Comparison of ENCODE assay signal across 25 cellular contexts in genomic region chr2:215320679-215321078, GRCh38.
"Had no signal": no experiment of that assay in that cellular context is flagged by ENCODE, and none has a peak within 500 bp of the region (broad histone marks: within the 10 kb centered on the region; RNA-seq: fewer than 3 reads in every experiment).

No MANE protein-coding gene starts in this region.

- H3K9me3 Mint-ChIP-seq: activated CD4-positive, alpha-beta T cell treated with anti-CD3 and anti-CD28 coated beads, Interleukin-2, amount 10 ng/mL, durations not matched to agents 7 days and 5 days; activated naive CD4-positive, alpha-beta T cell treated with anti-CD3 and anti-CD28 coated beads, Interleukin-2, amount 50 U/mL, for 24 hours; activated T-helper 2 cell treated with anti-CD3 and anti-CD28 coated beads, Interferon-gamma antibody, Interleukin-2, Interleukin-4, amounts not matched to agents 10 μg/mL and 5 μg/mL and 100 μg/mL, durations not matched to agents 14 hours and 24 hours and 36 hours; naive thymus-derived CD4-positive, alpha-beta T cell; neural progenitor cell had no signal

- H3K9me3 ChIP-seq: adrenal gland, body of pancreas, gastroesophageal sphincter, spleen, upper lobe of left lung, vagina had no signal

- ATAC-seq: body of pancreas; gastroesophageal sphincter; left cardiac atrium; naive thymus-derived CD4-positive, alpha-beta T cell; right cardiac atrium had no signal

- DNase-seq: activated CD4-positive, alpha-beta T cell treated with anti-CD3 and anti-CD28 coated beads for 1 hour; activated CD4-positive, alpha-beta T cell treated with anti-CD3 and anti-CD28 coated beads, Interleukin-2, amount 10 ng/mL, durations not matched to agents 7 days and 5 days; activated CD8-positive, alpha-beta memory T cell treated with anti-CD3 and anti-CD28 coated beads for 24 hours; activated T-cell treated with anti-CD3 and anti-CD28 coated beads, Interleukin-2, amount 50 U/mL, for 1 hour; adrenal gland; aorta; body of pancreas; dermis blood vessel endothelial cell; effector CD4-positive, alpha-beta T cell; left cardiac atrium; naive thymus-derived CD4-positive, alpha-beta T cell; posterior cingulate gyrus; right cardiac atrium; spleen; stimulated activated naive CD4-positive, alpha-beta T cell treated with Interleukin-2 at 50 U/mL for 16 hours; T-helper 1 cell had no signal

- H3K4me3 Mint-ChIP-seq: activated CD4-positive, alpha-beta T cell treated with anti-CD3 and anti-CD28 coated beads, Interleukin-2, amount 10 ng/mL, durations not matched to agents 7 days and 5 days; activated naive CD4-positive, alpha-beta T cell treated with anti-CD3 and anti-CD28 coated beads, Interleukin-2, amount 50 U/mL, for 24 hours; mesothelial cell of epicardium; neural progenitor cell had no signal

- H3K4me3 ChIP-seq: adrenal gland, body of pancreas, gastroesophageal sphincter, hepatocyte, neural progenitor cell, spleen, upper lobe of left lung, vagina had no signal

- H3K27ac ChIP-seq: adrenal gland, body of pancreas, epithelial cell of prostate, gastroesophageal sphincter, hepatocyte, neural progenitor cell, upper lobe of left lung, vagina had no signal

- H3K4me1 Mint-ChIP-seq: neural progenitor cell had no signal

- H3K27ac Mint-ChIP-seq: activated CD4-positive, alpha-beta T cell treated with anti-CD3 and anti-CD28 coated beads, Interleukin-2, amount 10 ng/mL, durations not matched to agents 7 days and 5 days; activated naive CD4-positive, alpha-beta T cell treated with anti-CD3 and anti-CD28 coated beads, Interleukin-2, amount 50 U/mL, for 24 hours; activated T-helper 2 cell treated with anti-CD3 and anti-CD28 coated beads, Interferon-gamma antibody, Interleukin-2, Interleukin-4, amounts not matched to agents 10 μg/mL and 5 μg/mL and 100 μg/mL, durations not matched to agents 14 hours and 24 hours and 36 hours; mesothelial cell of epicardium; naive thymus-derived CD4-positive, alpha-beta T cell; neural progenitor cell had no signal

- H3K27me3 Mint-ChIP-seq: activated CD4-positive, alpha-beta T cell treated with anti-CD3 and anti-CD28 coated beads, Interleukin-2, amount 10 ng/mL, durations not matched to agents 7 days and 5 days; activated naive CD4-positive, alpha-beta T cell treated with anti-CD3 and anti-CD28 coated beads, Interleukin-2, amount 50 U/mL, for 24 hours; naive thymus-derived CD4-positive, alpha-beta T cell had no signal

- H3K4me1 ChIP-seq: adrenal gland, body of pancreas, neural progenitor cell, upper lobe of left lung had no signal
